Comparison of ENCODE assay signal across 7 cellular contexts in genomic region chr3:52245322-52246263, GRCh38. TPM values are rescaled to one million over a fixed set of nuclear protein-coding genes. Genes with fewer than 3 reads are reported as not detected.
DNase-seq lines count a peak whose midpoint lies in the region; ATAC-seq and TF ChIP-seq lines count a peak whose summit lies in the region.

PPM1M (plus strand) TSS chr3:52245759; CDS start chr3:52245825, 66 bp downstream.

- H3K9me3 ChIP-seq in Karpas-422 (ENCODE audit: low read length) = no peaks in the 10 kb centered on the region
- H3K9me3 ChIP-seq in thymus (ENCODE audit: control insufficient read depth) = no peaks in the 10 kb centered on the region

- H3K4me1 ChIP-seq in Karpas-422 (ENCODE audit: low read length) (peaks cover 43% of the 10 kb centered on the region), thymus (ENCODE audit: control insufficient read depth, insufficient read depth, low read length) (peaks cover 16% of the 10 kb centered on the region)

- H3K27ac ChIP-seq in Karpas-422 (ENCODE audit: low read length) = peak within 1 kb of the TSS; percentile 7; the same call in 1 of the 2 replicates
- H3K27ac ChIP-seq in epithelial cell of prostate = peak within 1 kb of the TSS; percentile 67
- H3K27ac ChIP-seq in thymus (ENCODE audit: low read depth) = peak within 1 kb of the TSS; percentile 95

- DNase-seq in Karpas-422 (peak; percentile 68), activated T-cell treated with anti-CD3 and anti-CD28 coated beads for 4 hours (peak; percentile 33), epithelial cell of prostate (ENCODE audit: low read depth, low spot score) (no peak), mucosa of gallbladder (ENCODE audit: low spot score) (no peak)

- H2AFZ ChIP-seq in Karpas-422 (ENCODE audit: low read length) = no peak within 1 kb of the TSS

- WGBS in thymus = 4% methylated on average over 98 of the region's 98 CpGs

- H3K4me2 ChIP-seq in Karpas-422 (ENCODE audit: low read depth, low read length, poor library complexity, severe bottlenecking) = peak within 1 kb of the TSS; percentile 79

- H3K36me3 ChIP-seq in Karpas-422 (ENCODE audit: insufficient read depth, low read length) (no peaks in the 10 kb centered on the region), thymus (ENCODE audit: control insufficient read depth, insufficient read depth) (peaks cover 31% of the 10 kb centered on the region)

- no peaks in the 10 kb centered on the region for H3K79me2 ChIP-seq in Karpas-422 (ENCODE audit: low read length)

- no peaks in the 10 kb centered on the region for H3K9me2 ChIP-seq in Karpas-422 (replicated peaks; ENCODE audit: insufficient read depth, low read length)

- H3K27me3 ChIP-seq in Karpas-422 (ENCODE audit: low read length) (no peaks in the 10 kb centered on the region), thymus (ENCODE audit: control insufficient read depth, insufficient read depth) (no peaks in the 10 kb centered on the region)

- peak; percentile 41 for TF ChIP-seq POLR2A in GM15510 (IDR thresholded peaks at IDR 0.05; ENCODE audit: borderline replicate concordance, extremely low read depth, insufficient read length)

- no peak for ATAC-seq in GM19328 (IDR thresholded peaks at IDR 0.05; ENCODE audit: unreplicated experiment)

- no peaks in the 10 kb centered on the region for H4K20me1 ChIP-seq in Karpas-422 (ENCODE audit: insufficient read depth, low read depth, low read length)

- peak within 1 kb of the TSS; percentile 76 for H3K9ac ChIP-seq in Karpas-422 (ENCODE audit: low read length)

- H3K4me3 ChIP-seq in Karpas-422 (ENCODE audit: low read length) = peak within 1 kb of the TSS; percentile 69
- H3K4me3 ChIP-seq in thymus (ENCODE audit: low read length) = peak within 1 kb of the TSS; percentile 66

RNA-seq across cellular contexts. Expression of gene PPM1M, which starts in this region (rescaled TPM):
- 25.5 and 35.4 TPM in 2 replicates for total RNA-seq in Karpas-422 (2014; rRNA removed; shearing (Covaris generic); ENCODE audit: low replicate concordance)
- total RNA-seq in mucosa of gallbladder = 33.0 TPM
- polyA plus RNA-seq in thymus = 65.0 TPM

Comparison
In these comparisons a context has a peak if more than half of its experiments do, and no peak if none do; other contexts are left out.
1. DNase-seq: peak in Karpas-422 (single experiment) and activated T-cell treated with anti-CD3 and anti-CD28 coated beads for 4 hours (single experiment); none in epithelial cell of prostate (single experiment) and mucosa of gallbladder (single experiment).
2. H3K27ac ChIP-seq: peak in every context shown above with its lines; median percentile 95 in thymus; 67 in epithelial cell of prostate; 7 in Karpas-422.